Comparison of ENCODE assay signal across 8 cellular contexts in genomic region chr14:71497645-71498086, GRCh38.
DNase-seq lines count a peak whose midpoint lies in the region; ATAC-seq, FAIRE-seq and TF ChIP-seq lines count a peak whose summit lies in the region.

No MANE protein-coding gene starts in this region.

- no peaks in the 10 kb centered on the region for H4K20me1 ChIP-seq in keratinocyte (ENCODE audit: control insufficient read depth, extremely low read depth, insufficient read depth, low read length)

- DNase-seq in NCI-H2107 (lab: John Stamatoyannopoulos, UW) (peak; percentile 79), keratinocyte (ENCODE audit: low read depth, low spot score) (peak; percentile 9), SKM-1 treated with dmso at 0.1 percent for 144 hours (lab: John Stamatoyannopoulos, UW; ENCODE audit: unreplicated experiment) (no peak), iPS-NIHi11 (ENCODE audit: low spot score) (no peak), NCI-H82 treated with DMSO at 0.1 percent for 48 hours (lab: John Stamatoyannopoulos, UW; ENCODE audit: unreplicated experiment) (no peak), cortex of kidney (lab: John Stamatoyannopoulos, UW) (no peak)

- peak overlapping the region; percentile 18 for H3K4me2 ChIP-seq in keratinocyte (ENCODE audit: control insufficient read depth, extremely low read depth, insufficient read depth, low read depth, low read length)

- ATAC-seq in GM18909 (IDR thresholded peaks at IDR 0.05; ENCODE audit: poor library complexity, unreplicated experiment), result peak; percentile 80
- ATAC-seq in HG02763 (IDR thresholded peaks at IDR 0.05; ENCODE audit: unreplicated experiment), result peak; percentile 82

- no peak overlapping the region for H2AFZ ChIP-seq in keratinocyte (ENCODE audit: control insufficient read depth, low read length)

- H3K4me3 ChIP-seq in keratinocyte (ENCODE audit: control insufficient read depth in 2 of 3, extremely low read depth in 1 of 3, insufficient read depth in 2 of 3, low read depth in 1 of 3, low read length in 3 of 3), result no peak overlapping the region

- H3K4me1 ChIP-seq in keratinocyte (ENCODE audit: control insufficient read depth, extremely low read depth, insufficient read depth, low read length), result peaks cover 19% of the 10 kb centered on the region

- dilution Hi-C loops in keratinocyte (cut with MboI; ENCODE audit: extremely low pct_ligation_motif_present, low sequenced_read_pairs), result no loop called here

- H3K79me2 ChIP-seq in keratinocyte (ENCODE audit: control insufficient read depth, insufficient read depth, low read length), result peaks cover 12% of the 10 kb centered on the region

- H3K27me3 ChIP-seq in keratinocyte (ENCODE audit: control insufficient read depth, extremely low read depth, insufficient read depth, low read length), result no peaks in the 10 kb centered on the region

- peak; percentile 58 for FAIRE-seq in keratinocyte (lab: Jason Lieb, UNC)

- no peaks in the 10 kb centered on the region for H3K36me3 ChIP-seq in keratinocyte (ENCODE audit: control insufficient read depth in 2 of 2, extremely low read depth in 1 of 2, insufficient read depth in 2 of 2, low read length in 2 of 2)

- TF ChIP-seq CTCF in keratinocyte (optimal IDR thresholded peaks at IDR 0.05 in 1 of 3, IDR thresholded peaks at IDR 0.05 in 1 of 3, conservative IDR thresholded peaks at IDR 0.05 in 1 of 3; ENCODE audit: extremely low read depth in 1 of 3, insufficient read depth in 2 of 3, low read length in 3 of 3), result no peak

- no peak overlapping the region for H3K9ac ChIP-seq in keratinocyte (ENCODE audit: control insufficient read depth, extremely low read depth, insufficient read depth, low read length)

- no peaks in the 10 kb centered on the region for H3K9me1 ChIP-seq in keratinocyte (ENCODE audit: control insufficient read depth, extremely low read depth, insufficient read depth, low read length)

- no peaks in the 10 kb centered on the region for H3K9me3 ChIP-seq in keratinocyte (ENCODE audit: control insufficient read depth, low read depth, low read length)

- no peak overlapping the region for H3K27ac ChIP-seq in keratinocyte (ENCODE audit: control insufficient read depth, insufficient read depth, low read length)

Comparison
In these comparisons a context has a peak if more than half of its experiments do, and no peak if none do; other contexts are left out.
1. DNase-seq: peak in NCI-H2107 (single experiment) and keratinocyte (single experiment); none in SKM-1 treated with dmso at 0.1 percent for 144 hours (single experiment), iPS-NIHi11 (single experiment), NCI-H82 treated with DMSO at 0.1 percent for 48 hours (single experiment) and cortex of kidney (single experiment).